Comparison of ENCODE assay signal across 16 cellular contexts in genomic region chr11:100515087-100515486, GRCh38.
DNase-seq lines count a peak whose midpoint lies in the region; ATAC-seq and TF ChIP-seq lines count a peak whose summit lies in the region.
"Had no signal": no experiment of that assay in that cellular context is flagged by ENCODE, and none has a peak within 500 bp of the region (broad histone marks: within the 10 kb centered on the region; RNA-seq: fewer than 3 reads in every experiment).

No MANE protein-coding gene starts in this region.

- DNase-seq in GM23248 (peak; percentile 1), RWPE1 (ENCODE audit: low spot score) (peak; percentile 15), fibroblast of lung (ENCODE audit: low read depth in 2 of 2) (peak; percentile 5 to 40), mesendoderm (peak; percentile 80), ecto neural progenitor cell (ENCODE audit: low spot score) (no peak), left cardiac atrium (no peak), SHP77 (lab: John Stamatoyannopoulos, UW) (no peak)
- DNase-seq: activated naive CD4-positive, alpha-beta T cell treated with anti-CD3 and anti-CD28 coated beads, Interleukin-2, amount 50 U/mL, for 16 hours; NCI-H146; NCI-H510A; pancreas; spleen; T-helper 1 cell had no signal

- H3K79me1 ChIP-seq in mesendoderm (ENCODE audit: low read length) = no peaks in the 10 kb centered on the region

- POLR2A ChIA-PET in RWPE1 (lab: Yijun Ruan, JAX; ENCODE audit: low non-redundant PET) = no interaction called here

- no peak overlapping the region for H3K4me2 ChIP-seq in GM23248 (ENCODE audit: unreplicated experiment)
- no peak overlapping the region for H3K4me2 ChIP-seq in fibroblast of lung (ENCODE audit: extremely low read depth, insufficient read depth, low read length)
- H3K4me2 ChIP-seq in mesendoderm (ENCODE audit: low read length) = no peak overlapping the region
- H3K4me2 ChIP-seq: KMS-11 had no signal

- H4K5ac ChIP-seq in mesendoderm (ENCODE audit: low read length) = no peak overlapping the region

- H3K79me2 ChIP-seq in GM23248 (ENCODE audit: insufficient read depth) = no peaks in the 10 kb centered on the region
- H3K79me2 ChIP-seq in fibroblast of lung (ENCODE audit: control insufficient read depth, insufficient read depth, low read length) = no peaks in the 10 kb centered on the region
- no peaks in the 10 kb centered on the region for H3K79me2 ChIP-seq in mesendoderm (ENCODE audit: control insufficient read depth, insufficient read depth, low read length)

- H3K27me3 ChIP-seq in GM23248 (replicated peaks; ENCODE audit: insufficient read depth) (no peaks in the 10 kb centered on the region), fibroblast of lung (ENCODE audit: control insufficient read depth, insufficient read depth, low read length) (no peaks in the 10 kb centered on the region), mesendoderm (ENCODE audit: insufficient read depth, low read length, poor library complexity) (no peaks in the 10 kb centered on the region)
- H3K27me3 ChIP-seq: pancreas, spleen had no signal

- H3K4me3 ChIP-seq in GM23248 = no peak overlapping the region
- H3K4me3 ChIP-seq in fibroblast of lung (replicated peaks in 1 of 4; ENCODE audit: control extremely low read depth in 1 of 4, insufficient read depth in 1 of 4, low read depth in 3 of 4, low read length in 4 of 4) = no peak overlapping the region
- H3K4me3 ChIP-seq in mesendoderm (ENCODE audit: low read length) = no peak overlapping the region
- H3K4me3 ChIP-seq: HAP-1, pancreas, spleen had no signal

- H3K23ac ChIP-seq in mesendoderm (ENCODE audit: low read length) = no peak overlapping the region

- no peaks in the 10 kb centered on the region for H3K36me3 ChIP-seq in GM23248 (ENCODE audit: low read depth)
- H3K36me3 ChIP-seq in fibroblast of lung (ENCODE audit: control insufficient read depth, insufficient read depth, low read length) = no peaks in the 10 kb centered on the region
- H3K36me3 ChIP-seq in mesendoderm (ENCODE audit: control insufficient read depth, insufficient read depth, low read length) = no peaks in the 10 kb centered on the region
- H3K36me3 ChIP-seq: HAP-1, pancreas, spleen had no signal

- ATAC-seq in HG03280 (IDR thresholded peaks at IDR 0.05; ENCODE audit: unreplicated experiment) (no peak), left cardiac atrium (no peak)

- intact Hi-C loops in left cardiac atrium (cut with DNase I) = no loop called here

- H4K20me1 ChIP-seq in GM23248 (ENCODE audit: insufficient read depth) = no peaks in the 10 kb centered on the region
- no peaks in the 10 kb centered on the region for H4K20me1 ChIP-seq in fibroblast of lung (ENCODE audit: control insufficient read depth, extremely low read depth, insufficient read depth, low read length)

- H3K9me2 ChIP-seq in GM23248 (ENCODE audit: insufficient read depth) = no peaks in the 10 kb centered on the region

- H2AK5ac ChIP-seq in mesendoderm (ENCODE audit: low read length) = no peak overlapping the region

- H3K4me1 ChIP-seq in GM23248 (ENCODE audit: insufficient read depth) (no peaks in the 10 kb centered on the region), fibroblast of lung (ENCODE audit: control insufficient read depth, extremely low read depth, insufficient read depth, low read length) (no peaks in the 10 kb centered on the region), mesendoderm (ENCODE audit: control insufficient read depth, low read depth, low read length) (no peaks in the 10 kb centered on the region)
- H3K4me1 ChIP-seq: HAP-1, pancreas, spleen had no signal

- no peak overlapping the region for H3K18ac ChIP-seq in mesendoderm (ENCODE audit: low read length)

- no peak overlapping the region for H3K56ac ChIP-seq in mesendoderm (ENCODE audit: low read length)

- no peaks in the 10 kb centered on the region for H3K9me3 ChIP-seq in GM23248 (ENCODE audit: low read depth)
- no peaks in the 10 kb centered on the region for H3K9me3 ChIP-seq in fibroblast of lung (ENCODE audit: control insufficient read depth, insufficient read depth, low read depth, low read length)
- H3K9me3 ChIP-seq: HAP-1, pancreas had no signal

- no peak overlapping the region for H2BK120ac ChIP-seq in mesendoderm (ENCODE audit: low read depth, low read length)

- H3K27ac ChIP-seq in GM23248 = no peak overlapping the region
- H3K27ac ChIP-seq in RWPE1 = no peak overlapping the region
- no peak overlapping the region for H3K27ac ChIP-seq in fibroblast of lung (ENCODE audit: insufficient read depth, low read length)
- no peak overlapping the region for H3K27ac ChIP-seq in mesendoderm (ENCODE audit: low read depth, low read length)
- H3K27ac ChIP-seq: KMS-11, pancreas, spleen had no signal

- H2AFZ ChIP-seq in GM23248 = no peak overlapping the region
- no peak overlapping the region for H2AFZ ChIP-seq in fibroblast of lung (ENCODE audit: low read length)

- no peak overlapping the region for H3K4ac ChIP-seq in mesendoderm (ENCODE audit: low read depth, low read length)

- no peak overlapping the region for H4K8ac ChIP-seq in mesendoderm (ENCODE audit: low read depth, low read length)

- no peak overlapping the region for H2BK5ac ChIP-seq in mesendoderm (ENCODE audit: low read length)

- H3F3A ChIP-seq in GM23248 (ENCODE audit: insufficient read depth) = no peaks in the 10 kb centered on the region

- in situ Hi-C loops in GM23248 (cut with MboI) = no loop called here

- no peak overlapping the region for H2BK15ac ChIP-seq in mesendoderm (replicated peaks; ENCODE audit: low read depth)

- TF ChIP-seq CTCF in RWPE1 (conservative IDR thresholded peaks at IDR 0.05; ENCODE audit: low read depth) (no peak), fibroblast of lung (conservative IDR thresholded peaks at IDR 0.05 in 1 of 2, IDR thresholded peaks at IDR 0.05 in 1 of 2; ENCODE audit: low read depth in 1 of 2, low read length in 2 of 2) (no peak)

- H3K9ac ChIP-seq in GM23248 (no peak overlapping the region), fibroblast of lung (ENCODE audit: insufficient read depth, low read length) (no peak overlapping the region), mesendoderm (ENCODE audit: low read length) (no peak overlapping the region)
- H3K9ac ChIP-seq: KMS-11 had no signal

- CTCF ChIA-PET in RWPE1 (lab: Yijun Ruan, JAX) = no interaction called here

Comparison
In these comparisons a context has a peak if more than half of its experiments do, and no peak if none do; other contexts are left out.
1. DNase-seq: peak in GM23248 (single experiment), RWPE1 (single experiment), fibroblast of lung (2 of 2) and mesendoderm (single experiment); none in ecto neural progenitor cell (single experiment), left cardiac atrium (single experiment) and SHP77 (0 of 2).